Comparison of ENCODE assay signal across 26 cellular contexts in the genomic region with DNA sequence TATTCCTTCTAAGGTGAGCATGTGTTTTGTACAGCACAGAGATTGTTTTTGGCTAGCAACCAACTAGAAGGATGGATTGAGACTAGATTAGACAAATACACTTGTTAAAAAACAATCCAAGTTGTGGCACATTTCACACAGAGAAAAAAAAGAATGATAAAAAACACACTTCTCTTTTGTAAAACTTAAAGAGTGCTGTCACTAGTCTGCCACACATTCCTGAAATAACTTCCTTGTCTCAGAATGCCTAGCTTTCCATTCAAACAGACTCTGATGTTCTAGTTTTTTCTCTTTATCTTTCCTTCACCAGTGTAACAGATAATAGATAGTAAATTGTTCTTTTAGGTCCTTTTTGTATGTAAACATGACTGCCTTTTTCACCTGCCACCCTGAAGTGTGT. TPM values are rescaled to one million over a fixed set of nuclear protein-coding genes. Genes with fewer than 3 reads are reported as not detected.
A peak's percentile ranks its signal among the peaks of the same experiment; 100 is the strongest.
DNase-seq lines count a peak whose midpoint lies in the region; ATAC-seq, FAIRE-seq and TF ChIP-seq lines count a peak whose summit lies in the region.
"Had no signal": no experiment of that assay in that cellular context is flagged by ENCODE, and none has a peak within 500 bp of the region (broad histone marks: within the 10 kb centered on the region; RNA-seq: fewer than 3 reads in every experiment).

No MANE protein-coding gene starts in this region.

- H3K79me2 ChIP-seq in SK-N-SH (ENCODE audit: insufficient read depth) (peaks cover 77% of the 10 kb centered on the region), endothelial cell of umbilical vein (ENCODE audit: control insufficient read depth, insufficient read depth, low read length) (peaks cover 28% of the 10 kb centered on the region), osteoblast (ENCODE audit: insufficient read depth, low read length) (peaks cover 49% of the 10 kb centered on the region)

- H3K4me1 ChIP-seq in SK-N-SH (ENCODE audit: control insufficient read depth in 1 of 2, insufficient read depth in 2 of 2, low read depth in 1 of 2, low read length in 1 of 2) = peaks cover 0 to 5% of the 10 kb centered on the region in 2 experiments; a peak in 1 of 4 replicates
- no peaks in the 10 kb centered on the region for H3K4me1 ChIP-seq in endothelial cell of umbilical vein (ENCODE audit: control insufficient read depth, extremely low read depth, insufficient read depth, low read length)
- H3K4me1 ChIP-seq in osteoblast (ENCODE audit: insufficient read depth, low read length) = peaks cover 5% of the 10 kb centered on the region

- no peaks in the 10 kb centered on the region for H3K9me2 ChIP-seq in SK-N-SH

- H3K4me3 ChIP-seq in SK-N-SH (ENCODE audit: low read depth in 2 of 2, low read length in 1 of 2) (no peak overlapping the region), endothelial cell of umbilical vein (replicated peaks in 1 of 3; ENCODE audit: insufficient read depth in 1 of 3, low read depth in 1 of 3, low read length in 3 of 3) (no peak overlapping the region), osteoblast (ENCODE audit: insufficient read depth, low read length) (no peak overlapping the region)
- H3K4me3 ChIP-seq: dorsolateral prefrontal cortex, gastrocnemius medialis, psoas muscle, stomach, upper lobe of left lung had no signal

- POLR2A ChIA-PET in SK-N-SH (lab: Yijun Ruan, JAX) = no interaction called here
- POLR2A ChIA-PET in endothelial cell of umbilical vein (lab: Charles Lee) = no interaction called here

- no peak overlapping the region for H3K4me3 Mint-ChIP-seq in activated T-helper 17 cell treated with anti-CD3 and anti-CD28 coated beads, Interleukin-2, amount 50 U/mL, for 72 hours
- H3K4me3 Mint-ChIP-seq: CD8-positive, alpha-beta memory T cell; memory B cell; naive thymus-derived CD8-positive, alpha-beta T cell had no signal

- H3K9ac ChIP-seq in SK-N-SH = no peak overlapping the region
- no peak overlapping the region for H3K9ac ChIP-seq in endothelial cell of umbilical vein (replicated peaks; ENCODE audit: extremely low read depth, insufficient read depth, low read length)

- peaks cover 5% of the 10 kb centered on the region for H3K4me1 Mint-ChIP-seq in activated T-helper 17 cell treated with anti-CD3 and anti-CD28 coated beads, Interleukin-2, amount 50 U/mL, for 72 hours

- no peaks in the 10 kb centered on the region for H3K27me3 Mint-ChIP-seq in activated T-helper 17 cell treated with anti-CD3 and anti-CD28 coated beads, Interleukin-2, amount 50 U/mL, for 72 hours
- H3K27me3 Mint-ChIP-seq: CD8-positive, alpha-beta memory T cell; memory B cell; naive thymus-derived CD8-positive, alpha-beta T cell had no signal

- FAIRE-seq in endothelial cell of umbilical vein (lab: Jason Lieb, UNC) = no peak

- H2AFZ ChIP-seq in SK-N-SH (ENCODE audit: low read depth) (no peak overlapping the region), endothelial cell of umbilical vein (ENCODE audit: low read depth, low read length) (no peak overlapping the region), osteoblast (ENCODE audit: low read length) (no peak overlapping the region)

- peak; percentile 42 for DNase-seq in GM03348 (ENCODE audit: low spot score)
- DNase-seq in SK-N-SH = no peak
- peak; percentile 50 for DNase-seq in endothelial cell of umbilical vein (ENCODE audit: low read depth, low spot score)
- no peak for DNase-seq in osteoblast (ENCODE audit: insufficient read length, low spot score, missing footprints)
- no peak for DNase-seq in OCI-M2 (lab: John Stamatoyannopoulos, UW; ENCODE audit: unreplicated experiment)
- DNase-seq in NCI-H226 = no peak
- DNase-seq: activated CD4-positive, alpha-beta T cell treated with anti-CD3 and anti-CD28 coated beads for 4 hours; activated gamma-delta T cell; AML-193; CD8-positive, alpha-beta memory T cell; dorsolateral prefrontal cortex; erythroblast; gastrocnemius medialis; naive thymus-derived CD8-positive, alpha-beta T cell; NCI-H1417; NCI-H524; psoas muscle; stimulated activated CD4-positive, alpha-beta T cell treated with anti-CD3 and anti-CD28 coated beads, Interleukin-4, amount 100 ng/mL, for 24 hours; stomach; SW 1271; upper lobe of left lung had no signal

- no peak for TF ChIP-seq EP300 in SK-N-SH (IDR thresholded peaks at IDR 0.05; ENCODE audit: borderline replicate concordance in 1 of 2, low read depth in 1 of 2, low read length in 1 of 2)

- H3K36me3 ChIP-seq in SK-N-SH (replicated peaks in 1 of 2; ENCODE audit: control insufficient read depth in 1 of 2, insufficient read depth in 2 of 2, low read length in 1 of 2) (peaks cover 70 to 80% of the 10 kb centered on the region in 2 experiments), endothelial cell of umbilical vein (ENCODE audit: control insufficient read depth in 2 of 2, extremely low read depth in 1 of 2, insufficient read depth in 2 of 2, low read length in 2 of 2) (peaks cover 8 to 17% of the 10 kb centered on the region in 2 experiments), osteoblast (ENCODE audit: insufficient read depth, low read length) (peaks cover 41% of the 10 kb centered on the region)

- CTCF ChIA-PET in SK-N-SH (lab: Yijun Ruan, JAX) = interaction anchor here (0.9 to 1.0 kb wide), 2 partner anchors 23 kb away, joined by 3 read pairs; no protein-coding TSS in a partner anchor
- CTCF ChIA-PET in endothelial cell of umbilical vein (lab: Charles Lee) = interaction anchor here (1.0 to 1.9 kb wide), 3 partner anchors 10 to 159 kb away, joined by 3 to 4 read pairs (median 4); a partner anchor contains a TSS

- H3K4me2 ChIP-seq in SK-N-SH (no peak overlapping the region), endothelial cell of umbilical vein (ENCODE audit: insufficient read depth, low read length) (no peak overlapping the region), osteoblast (ENCODE audit: insufficient read depth, low read length) (peak overlapping the region; percentile 6)

- H3K36me3 Mint-ChIP-seq in activated T-helper 17 cell treated with anti-CD3 and anti-CD28 coated beads, Interleukin-2, amount 50 U/mL, for 72 hours (ENCODE audit: low read depth) = peaks cover 94% of the 10 kb centered on the region

- no peaks in the 10 kb centered on the region for H3K9me1 ChIP-seq in endothelial cell of umbilical vein (replicated peaks; ENCODE audit: control insufficient read depth, extremely low read depth, insufficient read depth, low read length)

- dilution Hi-C loops in endothelial cell of umbilical vein (cut with MboI; ENCODE audit: extremely low pct_ligation_motif_present, low sequenced_read_pairs) = no loop called here

- no peak for TF ChIP-seq POLR2A in endothelial cell of umbilical vein (IDR thresholded peaks at IDR 0.05; ENCODE audit: low read depth, low read length)

- ATAC-seq in GM18517 (IDR thresholded peaks at IDR 0.05; ENCODE audit: unreplicated experiment) = no peak
- no peak for ATAC-seq in activated T-helper 17 cell treated with anti-CD3 and anti-CD28 coated beads, Interleukin-2, amount 50 U/mL, for 72 hours (replicated peaks)
- ATAC-seq: gastrocnemius medialis; HCT116; naive thymus-derived CD8-positive, alpha-beta T cell; psoas muscle; Right ventricle myocardium inferior had no signal

- H4K20me1 ChIP-seq in SK-N-SH (ENCODE audit: insufficient read depth) = peaks cover 28% of the 10 kb centered on the region
- peaks cover 6% of the 10 kb centered on the region for H4K20me1 ChIP-seq in endothelial cell of umbilical vein (replicated peaks; ENCODE audit: control insufficient read depth, extremely low read depth, insufficient read depth, low read length)
- peaks cover 8% of the 10 kb centered on the region for H4K20me1 ChIP-seq in osteoblast (ENCODE audit: insufficient read depth, low read length)

- H3K9me3 ChIP-seq in SK-N-SH = no peaks in the 10 kb centered on the region
- no peaks in the 10 kb centered on the region for H3K9me3 ChIP-seq in endothelial cell of umbilical vein (replicated peaks; ENCODE audit: control insufficient read depth, insufficient read depth, low read length)
- no peaks in the 10 kb centered on the region for H3K9me3 ChIP-seq in osteoblast (ENCODE audit: low read depth, low read length)
- H3K9me3 ChIP-seq: gastrocnemius medialis, psoas muscle, stomach, upper lobe of left lung had no signal

- TF ChIP-seq CTCF in SK-N-SH (IDR thresholded peaks at IDR 0.05) = no peak
- no peak for TF ChIP-seq CTCF in endothelial cell of umbilical vein (IDR thresholded peaks at IDR 0.05; ENCODE audit: extremely low read depth in 1 of 2, insufficient read depth in 1 of 2, low read depth in 1 of 2, low read length in 2 of 2)
- no peak for TF ChIP-seq CTCF in osteoblast (IDR thresholded peaks at IDR 0.05; ENCODE audit: extremely low read depth, low read depth, low read length)

- H3K27ac Mint-ChIP-seq in activated T-helper 17 cell treated with anti-CD3 and anti-CD28 coated beads, Interleukin-2, amount 50 U/mL, for 72 hours = no peak overlapping the region
- H3K27ac Mint-ChIP-seq: memory B cell had no signal

- H3K27ac ChIP-seq in SK-N-SH (ENCODE audit: low read depth in 2 of 2, low read length in 1 of 2) = peak overlapping the region; percentile 2 to 48; a peak in 3 of 4 replicates
- no peak overlapping the region for H3K27ac ChIP-seq in endothelial cell of umbilical vein (ENCODE audit: insufficient read depth, low read depth, low read length)
- no peak overlapping the region for H3K27ac ChIP-seq in osteoblast (ENCODE audit: low read depth, low read length)
- H3K27ac ChIP-seq: dorsolateral prefrontal cortex, gastrocnemius medialis, psoas muscle, stomach, upper lobe of left lung had no signal

- H3F3A ChIP-seq in SK-N-SH (replicated peaks; ENCODE audit: insufficient read depth) = peaks cover 20% of the 10 kb centered on the region

- no peaks in the 10 kb centered on the region for H3K9me3 Mint-ChIP-seq in activated T-helper 17 cell treated with anti-CD3 and anti-CD28 coated beads, Interleukin-2, amount 50 U/mL, for 72 hours
- H3K9me3 Mint-ChIP-seq: CD8-positive, alpha-beta memory T cell; memory B cell; naive thymus-derived CD8-positive, alpha-beta T cell had no signal

- H3K27me3 ChIP-seq in SK-N-SH (ENCODE audit: insufficient read depth) (no peaks in the 10 kb centered on the region), endothelial cell of umbilical vein (ENCODE audit: control insufficient read depth in 2 of 2, insufficient read depth in 2 of 2, low read length in 2 of 2) (no peaks in the 10 kb centered on the region), osteoblast (ENCODE audit: insufficient read depth, low read length) (no peaks in the 10 kb centered on the region)
- H3K27me3 ChIP-seq: dorsolateral prefrontal cortex, gastrocnemius medialis, stomach, upper lobe of left lung had no signal

- intact Hi-C loops in endothelial cell of umbilical vein (cut with micrococcal nuclease) = no loop called here

- no peak for TF ChIP-seq RAD21 in SK-N-SH (IDR thresholded peaks at IDR 0.05; ENCODE audit: low read length)

- no TSS peak for BruUV-seq in endothelial cell of umbilical vein (replicated peaks; lab: Mats Ljungman, UMichigan)

RNA-seq across cellular contexts. Expression of a gene that starts 11.4 kb away (rescaled TPM):
- polyA plus RNA-seq in SK-N-SH (2012; rRNA removed) (140 and 197 TPM in 2 replicates), endothelial cell of umbilical vein (72.0 and 95.0 TPM in 2 replicates)
- polyA plus RNA-seq in SK-N-SH (2012; cell fraction: cytosol; rRNA removed) = 221 and 225 TPM in 2 replicates
- 81.0 and 164 TPM in 2 replicates for polyA plus RNA-seq in SK-N-SH (2012; cell fraction: nucleus; rRNA removed)
- total RNA-seq in endothelial cell of umbilical vein (61.7 and 77.4 TPM in 2 replicates), osteoblast (53.6 and 55.4 TPM in 2 replicates)
- 79.7 and 92.1 TPM in 2 replicates for polyA plus RNA-seq in endothelial cell of umbilical vein (2011; cell fraction: cytosol; rRNA removed)
- polyA plus RNA-seq in endothelial cell of umbilical vein (2011; cell fraction: nucleus; rRNA removed) = 100 and 125 TPM in 2 replicates
- polyA plus RNA-seq in endothelial cell of umbilical vein (2012) = 96.5 and 122 TPM in 2 replicates
- 68.4 and 81.1 TPM in 2 replicates for polyA minus RNA-seq in endothelial cell of umbilical vein
- polyA minus RNA-seq in endothelial cell of umbilical vein (2011; cell fraction: cytosol; rRNA and poly(A)+ RNA removed) = 39.4 TPM
- polyA minus RNA-seq in endothelial cell of umbilical vein (2011; cell fraction: nucleus; rRNA and poly(A)+ RNA removed) = 35.9 and 48.0 TPM in 2 replicates
- 100 to 1,000 TPM in 1 of 2 donors, 10 to 100 TPM in 1; 75.3 to 112 TPM for total RNA-seq in activated T-helper 17 cell treated with anti-CD3 and anti-CD28 coated beads, Interleukin-2, amount 50 U/mL, for 72 hours

Comparison
In these comparisons a context has a peak if more than half of its experiments do, and no peak if none do; other contexts are left out.
1. DNase-seq: peak in GM03348 (single experiment) and endothelial cell of umbilical vein (single experiment); none in SK-N-SH (single experiment), osteoblast (single experiment), OCI-M2 (single experiment) and NCI-H226 (single experiment).
2. H3K27ac ChIP-seq: peak in SK-N-SH (2 of 2); none in endothelial cell of umbilical vein (single experiment) and osteoblast (single experiment).